6 cellular contexts compared by ENCODE assay signal in the genomic region with DNA sequence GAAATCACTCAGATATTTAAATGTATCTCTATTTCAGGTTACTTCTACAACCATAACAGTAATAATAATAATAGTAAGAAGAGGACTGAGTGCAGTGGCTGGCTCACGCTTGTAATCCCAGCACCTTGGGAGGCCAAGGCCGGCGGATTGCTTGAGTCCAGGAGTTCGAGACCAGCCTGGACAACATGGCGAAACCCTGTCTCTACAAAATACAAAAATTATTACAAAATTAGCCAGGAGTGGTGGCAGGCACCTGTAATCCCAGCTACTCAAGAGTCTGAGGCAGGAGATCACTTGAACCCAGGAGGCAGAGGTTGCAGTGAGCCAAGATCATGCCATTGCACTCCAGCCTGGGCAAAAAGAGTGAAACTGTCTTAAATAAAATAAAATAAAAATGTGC. TPM values are rescaled to one million over a fixed set of nuclear protein-coding genes. Genes with fewer than 3 reads are reported as not detected.
DNase-seq lines count a peak whose midpoint lies in the region; ATAC-seq, FAIRE-seq and TF ChIP-seq lines count a peak whose summit lies in the region.
"Not testable (repeated sequence)": the region's sequence is repeated elsewhere in the genome, so short reads cannot be mapped to it uniquely, and the experiment has no call there.

No MANE protein-coding gene starts in this region.

- H3K27me3 ChIP-seq in GM23338 (ENCODE audit: insufficient read depth); GM12878 (replicated peaks in 1 of 2; ENCODE audit: control insufficient read depth in 2 of 2, insufficient read depth in 2 of 2, low read length in 1 of 2): not testable (repeated sequence)

- not testable (repeated sequence) for H4K20me1 ChIP-seq in GM23338 (replicated peaks; ENCODE audit: insufficient read depth); GM12878 (ENCODE audit: control insufficient read depth, insufficient read depth)

- peaks cover 22% of the 10 kb centered on the region for H3K4me1 ChIP-seq in GM23338 (ENCODE audit: insufficient read depth)
- not testable (repeated sequence) for H3K4me1 ChIP-seq in GM12878 (ENCODE audit: control insufficient read depth, insufficient read depth, low read length)

- SMC1A ChIA-PET in GM12878 (lab: Charles Lee; ENCODE audit: uncharacterized antibody, unreplicated experiment) = not testable (repeated sequence)

- not testable (repeated sequence) for H3F3A ChIP-seq in GM23338 (replicated peaks; ENCODE audit: low read depth)

- FAIRE-seq in GM12878 (lab: Jason Lieb, UNC) = not testable (repeated sequence)

- POLR2A ChIA-PET in GM12878 (lab: Charles Lee) = not testable (repeated sequence)

- H3K27ac ChIP-seq in GM23338 (ENCODE audit: low read depth) = 0 out of 2 replicates have a peak overlapping the region, but pooled peaks have one; percentile 26
- not testable (repeated sequence) for H3K27ac ChIP-seq in GM12878 (ENCODE audit: control insufficient read depth, insufficient read depth)

- H3K4me3 ChIP-seq in GM23338; GM12878; lower leg skin (ENCODE audit: low read depth, poor library complexity, severe bottlenecking): not testable (repeated sequence)

- not testable (repeated sequence) for H3K27ac Mint-ChIP-seq in GM23338
- peak overlapping the region; percentile 61 for H3K27ac Mint-ChIP-seq in T-helper 17 cell
- H3K27ac Mint-ChIP-seq in stimulated activated effector memory CD8-positive, alpha-beta T cell treated with anti-CD3 and anti-CD28 coated beads, Interleukin-12 subunit alpha, Interleukin-12 subunit beta, amount 100 ng/mL, for 72 hours = peak overlapping the region; percentile 37

- H3K4me1 Mint-ChIP-seq in GM23338 (peaks cover 25% of the 10 kb centered on the region), T-helper 17 cell (peaks cover 31% of the 10 kb centered on the region)
- H3K4me1 Mint-ChIP-seq in stimulated activated effector memory CD8-positive, alpha-beta T cell treated with anti-CD3 and anti-CD28 coated beads, Interleukin-12 subunit alpha, Interleukin-12 subunit beta, amount 100 ng/mL, for 72 hours = peaks cover 16% of the 10 kb centered on the region

- H2AFZ ChIP-seq in GM23338; GM12878 (ENCODE audit: control insufficient read depth, low read depth, low read length): not testable (repeated sequence)

- not testable (repeated sequence) for H3K4me2 ChIP-seq in GM23338; GM12878 (ENCODE audit: control insufficient read depth, insufficient read depth)

- not testable (repeated sequence) for H3K9ac ChIP-seq in GM12878 (ENCODE audit: control insufficient read depth, insufficient read depth, low read length)

- H3K9me2 ChIP-seq in GM23338 (ENCODE audit: insufficient read depth) = not testable (repeated sequence)

- TF ChIP-seq EP300 in GM12878 (IDR thresholded peaks at IDR 0.05; ENCODE audit: borderline replicate concordance in 1 of 2, control insufficient read depth in 1 of 2, low read depth in 2 of 2, low read length in 2 of 2) = not testable (repeated sequence)

- H3K9me3 ChIP-seq in T-helper 17 cell (ENCODE audit: control insufficient read depth, low read length, poor library complexity, severe bottlenecking); GM12878 (replicated peaks; ENCODE audit: control insufficient read depth, insufficient read depth, low read length): not testable (repeated sequence)

- not testable (repeated sequence) for H3K27me3 Mint-ChIP-seq in GM23338 (ENCODE audit: insufficient read depth, low read depth, poor library complexity); T-helper 17 cell

- intact Hi-C loops in GM12878 (cut with micrococcal nuclease; ENCODE audit: unreplicated experiment); lower leg skin (cut with DNase I; ENCODE audit: low total_unique reads): not testable (repeated sequence)

- not testable (repeated sequence) for BruUV-seq in GM12878 (replicated peaks; lab: Mats Ljungman, UMichigan)

- DNase-seq in GM23338 (ENCODE audit: low spot score); T-helper 17 cell; GM12878 (ENCODE audit: low read depth, low spot score); stimulated activated effector memory CD8-positive, alpha-beta T cell treated with anti-CD3 and anti-CD28 coated beads, Interleukin-12 subunit alpha, Interleukin-12 subunit beta, amount 100 ng/mL, for 72 hours (ENCODE audit: low spot score in 2 of 2): not testable (repeated sequence)
- DNase-seq in ecto neural progenitor cell (ENCODE audit: low spot score) (peak; percentile 22), lower leg skin (ENCODE audit: low spot score in 2 of 2) (peak; percentile 8 to 58)

- not testable (repeated sequence) for H3K36me3 Mint-ChIP-seq in GM23338 (ENCODE audit: low read depth); T-helper 17 cell (ENCODE audit: low read depth)
- H3K36me3 Mint-ChIP-seq in stimulated activated effector memory CD8-positive, alpha-beta T cell treated with anti-CD3 and anti-CD28 coated beads, Interleukin-12 subunit alpha, Interleukin-12 subunit beta, amount 100 ng/mL, for 72 hours = peaks cover 19% of the 10 kb centered on the region

- not testable (repeated sequence) for TF ChIP-seq RAD21 in GM12878 (IDR thresholded peaks at IDR 0.05; ENCODE audit: insufficient read depth, low read depth, low read length)

- H3K36me3 ChIP-seq in GM23338 (ENCODE audit: insufficient read depth); GM12878 (ENCODE audit: control insufficient read depth in 2 of 2, insufficient read depth in 2 of 2, low read length in 1 of 2): not testable (repeated sequence)

- not testable (repeated sequence) for H3K9me3 Mint-ChIP-seq in GM23338; stimulated activated effector memory CD8-positive, alpha-beta T cell treated with anti-CD3 and anti-CD28 coated beads, Interleukin-12 subunit alpha, Interleukin-12 subunit beta, amount 100 ng/mL, for 72 hours

- ATAC-seq in GM23338; T-helper 17 cell; GM12878; stimulated activated effector memory CD8-positive, alpha-beta T cell treated with anti-CD3 and anti-CD28 coated beads, Interleukin-12 subunit alpha, Interleukin-12 subunit beta, amount 100 ng/mL, for 72 hours: not testable (repeated sequence)

- not testable (repeated sequence) for H3K79me2 ChIP-seq in GM23338 (replicated peaks; ENCODE audit: insufficient read depth)
- peaks cover 35% of the 10 kb centered on the region for H3K79me2 ChIP-seq in GM12878 (ENCODE audit: control insufficient read depth, insufficient read depth, low read length)

- TF ChIP-seq POLR2A in GM12878 (IDR thresholded peaks at IDR 0.05; ENCODE audit: low read depth, low read length); lower leg skin (IDR thresholded peaks at IDR 0.05): not testable (repeated sequence)

- RAD21 ChIA-PET in GM12878 (lab: Charles Lee; ENCODE audit: unreplicated experiment) = not testable (repeated sequence)

- in situ Hi-C loops in GM12878 (cut with MboI) = not testable (repeated sequence)

- not testable (repeated sequence) for TF ChIP-seq CTCF in GM23338 (conservative IDR thresholded peaks at IDR 0.05; ENCODE audit: low read depth in 2 of 2); GM12878 (IDR thresholded peaks at IDR 0.05 in 2 of 3, conservative IDR thresholded peaks at IDR 0.05 in 1 of 3; ENCODE audit: control insufficient read depth in 2 of 3, extremely low read depth in 1 of 3, insufficient read depth in 1 of 3, low read depth in 3 of 3, low read length in 3 of 3); lower leg skin (IDR thresholded peaks at IDR 0.05)

- H3K4me3 Mint-ChIP-seq in GM23338; T-helper 17 cell; stimulated activated effector memory CD8-positive, alpha-beta T cell treated with anti-CD3 and anti-CD28 coated beads, Interleukin-12 subunit alpha, Interleukin-12 subunit beta, amount 100 ng/mL, for 72 hours: not testable (repeated sequence)

- CTCF ChIA-PET in GM12878 (lab: Yijun Ruan, JAX) = not testable (repeated sequence)

- over 99% methylated on average over 5 of the region's 5 CpGs for WGBS in GM12878 (ENCODE audit: insufficient coverage, insufficient replicate concordance, low lambda C conversion rate, missing lambda C conversion rate)
- WGBS in lower leg skin, 2 donors = 97 to 98% methylated on average over 5 of the region's 5 CpGs

TF ChIP-seq in GM12878, 131 proteins besides CTCF, POLR2A, EP300 and RAD21:
- peak in 1 of 2 experiments; percentile 93; a peak in 2 of 4 replicates for TF ChIP-seq ETV6 (conservative IDR thresholded peaks at IDR 0.05 in 1 of 2, IDR thresholded peaks at IDR 0.05 in 1 of 2; ENCODE audit: borderline replicate concordance in 1 of 2, low read depth in 1 of 2)
- peak; percentile 79; the same call in 1 of the 2 replicates for TF ChIP-seq NFXL1 (IDR thresholded peaks at IDR 0.05; ENCODE audit: borderline replicate concordance)

RNA-seq across cellular contexts. Expression of gene ZNF217, which starts 11.8 kb away (rescaled TPM):
- 76.7 and 78.0 TPM in 2 replicates for total RNA-seq in GM23338 (2014; rRNA removed; shearing (Covaris generic))
- polyA plus RNA-seq in GM23338 (2016; fragmentation: Nextera tagmentation; extraction: Ambion mirVana) (30.8 and 32.8 TPM in 2 replicates), GM12878 (2011; rRNA removed) (48.1 and 54.3 TPM in 2 replicates), GM12878 (2014; fragmentation: Illumina TruSeq; extraction: Trizol) (54.8 and 62.7 TPM in 2 replicates), GM12878 (2014; fragmentation: Nextera tagmentation; extraction: Ambion mirVana) (10 to 100 TPM in 1 of 2 experiments, 1 to 10 TPM in 1; 8.5 to 12.4 TPM), GM12878 (2014; rRNA removed) (40.4 and 43.2 TPM in 2 replicates), GM12878 (2016; fragmentation: Nextera tagmentation; extraction: Ambion mirVana) (10 to 100 TPM; 14.0 to 16.9 TPM)
- total RNA-seq in T-helper 17 cell (10 to 100 TPM; 70.4 to 72.8 TPM), GM12878 (2014; rRNA removed) (40.8 and 45.6 TPM in 2 replicates), GM12878 (2014; rRNA removed; fragmentation: Illumina TruSeq; extraction: Trizol) (40.2 and 40.5 TPM in 2 replicates), GM12878 (2021) (76.6 and 81.3 TPM in 2 replicates), lower leg skin (10 to 100 TPM; 37.8 to 67.6 (median 50.5) TPM)
- total RNA-seq in GM12878 (2013; cell fraction: nucleolus; rRNA removed) = 213 and 215 TPM in 2 replicates
- polyA plus RNA-seq in GM12878 (2011; ENCODE audit: low read depth) = 20.6 TPM
- 37.7 and 55.2 TPM in 2 replicates for polyA plus RNA-seq in GM12878 (2011; cell fraction: cytosol; rRNA removed)
- polyA plus RNA-seq in GM12878 (2011; cell fraction: nucleus; rRNA removed) = 47.8 and 55.7 TPM in 2 replicates
- polyA plus RNA-seq in GM12878 (2012) = 25.9 and 54.1 TPM in 2 replicates
- polyA minus RNA-seq in GM12878 (2011; rRNA and poly(A)+ RNA removed) = 87.0 and 96.8 TPM in 2 replicates
- 42.6 and 44.9 TPM in 2 replicates for polyA minus RNA-seq in GM12878 (2011; cell fraction: cytosol; rRNA and poly(A)+ RNA removed)
- 40.7 and 55.8 TPM in 2 replicates for polyA minus RNA-seq in GM12878 (2011; cell fraction: nucleus; rRNA and poly(A)+ RNA removed)
